ENCODE assay signal across 17 cellular contexts in genomic region chr3:25648925-25649828, GRCh38. TPM values are rescaled to one million over a fixed set of nuclear protein-coding genes. Genes with fewer than 3 reads are reported as not detected.
DNase-seq lines count a peak whose midpoint lies in the region; ATAC-seq and TF ChIP-seq lines count a peak whose summit lies in the region.
"Had no signal": no experiment of that assay in that cellular context is flagged by ENCODE, and none has a peak within 500 bp of the region (broad histone marks: within the 10 kb centered on the region; RNA-seq: fewer than 3 reads in every experiment).

No MANE protein-coding gene starts in this region.

- peaks cover 13% of the 10 kb centered on the region for H3K9me3 ChIP-seq in vagina
- H3K9me3 ChIP-seq: Caco-2 had no signal

- no peak for TF ChIP-seq CTCF in vagina (IDR thresholded peaks at IDR 0.05)

- no peak overlapping the region for H3K4me3 Mint-ChIP-seq in stimulated activated naive CD8-positive, alpha-beta T cell treated with anti-CD3 and anti-CD28 coated beads, Interleukin-15, Interleukin-2, amounts not matched to agents 100 ng/mL and 50 ng/mL, for 24 hours
- no peak overlapping the region for H3K4me3 Mint-ChIP-seq in stimulated activated naive CD8-positive, alpha-beta T cell treated with anti-CD3 and anti-CD28 coated beads, Interleukin-15, amount 100 ng/mL, for 72 hours
- no peak overlapping the region for H3K4me3 Mint-ChIP-seq in central memory CD8-positive, alpha-beta T cell
- H3K4me3 Mint-ChIP-seq: B cell, H9 had no signal

- intact Hi-C loops in vagina (cut with DNase I), result no loop called here

- CTCF ChIA-PET in HEK293T (lab: Yijun Ruan, JAX), result interaction anchor here (0.7 to 3.1 kb wide), 7 partner anchors 8 to 1451 kb away, joined by 3 to 25 read pairs (median 4); no protein-coding TSS in a partner anchor

- H3K4me1 ChIP-seq in vagina, result peaks cover 31% of the 10 kb centered on the region
- H3K4me1 ChIP-seq: Caco-2 had no signal

- H3K36me3 Mint-ChIP-seq in stimulated activated naive CD8-positive, alpha-beta T cell treated with anti-CD3 and anti-CD28 coated beads, Interleukin-15, Interleukin-2, amounts not matched to agents 100 ng/mL and 50 ng/mL, for 24 hours (ENCODE audit: low read depth), result peaks cover 40% of the 10 kb centered on the region
- peaks cover 19% of the 10 kb centered on the region for H3K36me3 Mint-ChIP-seq in central memory CD8-positive, alpha-beta T cell (ENCODE audit: insufficient read depth)

- H3K4me1 Mint-ChIP-seq in stimulated activated naive CD8-positive, alpha-beta T cell treated with anti-CD3 and anti-CD28 coated beads, Interleukin-15, Interleukin-2, amounts not matched to agents 100 ng/mL and 50 ng/mL, for 24 hours (ENCODE audit: low read depth), result peaks cover 54% of the 10 kb centered on the region
- H3K4me1 Mint-ChIP-seq in stimulated activated naive CD8-positive, alpha-beta T cell treated with anti-CD3 and anti-CD28 coated beads, Interleukin-15, amount 100 ng/mL, for 72 hours, result peaks cover 48% of the 10 kb centered on the region
- H3K4me1 Mint-ChIP-seq in central memory CD8-positive, alpha-beta T cell, result peaks cover 59% of the 10 kb centered on the region

- no peak overlapping the region for H3K27ac ChIP-seq in vagina

- TF ChIP-seq POLR2A in vagina (IDR thresholded peaks at IDR 0.05), result no peak

- no peak overlapping the region for H3K4me3 ChIP-seq in vagina

- H3K27me3 ChIP-seq in vagina, result no peaks in the 10 kb centered on the region

- no peak for DNase-seq in stimulated activated naive CD8-positive, alpha-beta T cell treated with anti-CD3 and anti-CD28 coated beads, Interleukin-15, amount 100 ng/mL, for 72 hours
- no peak for DNase-seq in HEK293T (ENCODE audit: extremely low spot score)
- DNase-seq in central memory CD8-positive, alpha-beta T cell (ENCODE audit: low spot score in 2 of 2), result no peak
- no peak for DNase-seq in vagina (ENCODE audit: extremely low spot score in 2 of 2)
- DNase-seq in stimulated activated CD4-positive, alpha-beta T cell treated with anti-CD3 and anti-CD28 coated beads, Interleukin-2, amount 100 ng/mL, for 48 hours, result no peak
- no peak for DNase-seq in NOMO-1 treated with dmso at 0.1 percent for 144 hours (lab: John Stamatoyannopoulos, UW; ENCODE audit: unreplicated experiment)
- DNase-seq: Caco-2; DMS53; H9; IMR-90; NCI-H1092 treated with DMSO at 0.1 percent for 48 hours; NCI-H1694; NCI-H69; NK-92 treated with Interleukin-12 subunit alpha and Interleukin-12 subunit beta, amount 100 ng/mL, for 24 hours; PC-3 had no signal

- no peaks in the 10 kb centered on the region for H3K27me3 Mint-ChIP-seq in stimulated activated naive CD8-positive, alpha-beta T cell treated with anti-CD3 and anti-CD28 coated beads, Interleukin-15, Interleukin-2, amounts not matched to agents 100 ng/mL and 50 ng/mL, for 24 hours
- H3K27me3 Mint-ChIP-seq in stimulated activated naive CD8-positive, alpha-beta T cell treated with anti-CD3 and anti-CD28 coated beads, Interleukin-15, amount 100 ng/mL, for 72 hours, result no peaks in the 10 kb centered on the region
- no peaks in the 10 kb centered on the region for H3K27me3 Mint-ChIP-seq in central memory CD8-positive, alpha-beta T cell
- H3K27me3 Mint-ChIP-seq: B cell had no signal

- ATAC-seq in stimulated activated naive CD8-positive, alpha-beta T cell treated with anti-CD3 and anti-CD28 coated beads, Interleukin-15, amount 100 ng/mL, for 72 hours, result no peak
- no peak for ATAC-seq in central memory CD8-positive, alpha-beta T cell (replicated peaks; ENCODE audit: extremely low read depth, poor library complexity, severe bottlenecking)

- H3K9me3 Mint-ChIP-seq in stimulated activated naive CD8-positive, alpha-beta T cell treated with anti-CD3 and anti-CD28 coated beads, Interleukin-15, Interleukin-2, amounts not matched to agents 100 ng/mL and 50 ng/mL, for 24 hours, result peaks cover 15% of the 10 kb centered on the region
- peaks cover 11 to 25% of the 10 kb centered on the region in 2 donors for H3K9me3 Mint-ChIP-seq in stimulated activated naive CD8-positive, alpha-beta T cell treated with anti-CD3 and anti-CD28 coated beads, Interleukin-15, amount 100 ng/mL, for 72 hours
- H3K9me3 Mint-ChIP-seq in central memory CD8-positive, alpha-beta T cell, result peaks cover 8% of the 10 kb centered on the region

- no peaks in the 10 kb centered on the region for H3K36me3 ChIP-seq in vagina

- H3K27ac Mint-ChIP-seq in stimulated activated naive CD8-positive, alpha-beta T cell treated with anti-CD3 and anti-CD28 coated beads, Interleukin-15, Interleukin-2, amounts not matched to agents 100 ng/mL and 50 ng/mL, for 24 hours, result peak overlapping the region; percentile 52
- no peak overlapping the region for H3K27ac Mint-ChIP-seq in stimulated activated naive CD8-positive, alpha-beta T cell treated with anti-CD3 and anti-CD28 coated beads, Interleukin-15, amount 100 ng/mL, for 72 hours
- H3K27ac Mint-ChIP-seq in central memory CD8-positive, alpha-beta T cell (ENCODE audit: low read depth), result peak overlapping the region; percentile 20
- H3K27ac Mint-ChIP-seq: B cell had no signal

- POLR2A ChIA-PET in HEK293T (lab: Yijun Ruan, JAX), result interaction anchor here (1.5 kb wide), 1 partner anchor 140 kb away, joined by 3 read pairs; no protein-coding TSS in a partner anchor

TF ChIP-seq in HEK293T, 16 proteins besides CTCF, POLR2A, EP300 and RAD21:
- TF ChIP-seq ZNF384 (IDR thresholded peaks at IDR 0.05), result peak; percentile 75
- no peak for TF ChIP-seq L3MBTL2 (conservative IDR thresholded peaks at IDR 0.05)
- no peak for TF ChIP-seq ELF4 (IDR thresholded peaks at IDR 0.05)

RNA-seq across cellular contexts. Expression of gene TOP2B, which starts 15.5 kb away (rescaled TPM):
- 88.1 TPM for total RNA-seq in vagina

Comparison
In these comparisons a context has a peak if more than half of its experiments do, and no peak if none do; other contexts are left out.
1. H3K27ac Mint-ChIP-seq: peak in stimulated activated naive CD8-positive, alpha-beta T cell treated with anti-CD3 and anti-CD28 coated beads, Interleukin-15, Interleukin-2, amounts not matched to agents 100 ng/mL and 50 ng/mL, for 24 hours (single experiment) and central memory CD8-positive, alpha-beta T cell (single experiment); none in stimulated activated naive CD8-positive, alpha-beta T cell treated with anti-CD3 and anti-CD28 coated beads, Interleukin-15, amount 100 ng/mL, for 72 hours (0 of 2).